In the genomic region with DNA sequence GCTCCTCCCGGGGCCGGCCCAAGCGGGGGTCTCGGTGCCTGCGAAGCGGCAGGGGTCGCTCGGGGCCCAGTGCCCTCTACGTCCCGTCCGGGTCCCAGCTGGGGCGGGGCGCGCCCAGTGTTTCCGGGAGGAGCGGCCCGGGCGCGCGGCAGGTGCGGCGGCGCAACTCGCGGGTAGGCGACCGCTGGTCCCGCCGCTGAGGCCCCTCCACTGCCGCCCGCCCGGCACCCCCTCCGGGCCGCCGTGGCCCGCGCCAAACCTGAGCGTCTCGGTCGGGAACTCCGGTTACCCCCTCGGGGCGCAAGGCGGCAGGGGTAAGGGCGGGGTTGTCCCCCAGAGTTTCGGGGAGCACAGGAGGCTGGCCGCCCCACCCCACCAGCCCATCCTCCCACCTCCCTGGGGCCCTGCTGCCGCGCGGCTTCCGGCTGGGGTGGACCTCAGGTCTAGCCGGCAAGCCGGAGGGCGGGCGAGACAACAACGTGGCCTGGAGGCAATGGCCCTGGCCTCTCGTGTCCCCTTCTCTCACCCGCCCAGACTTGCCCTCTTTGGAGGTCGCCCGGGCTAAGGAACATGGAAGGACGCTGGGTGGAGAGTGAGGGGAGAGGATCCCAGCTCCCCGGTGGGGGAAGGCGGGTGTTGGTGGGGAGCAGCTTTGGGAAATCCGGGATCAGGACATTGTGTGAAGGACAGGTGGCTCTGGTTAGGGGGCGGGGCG, we compare ENCODE assay signal across 1 cellular context.
TF ChIP-seq lines count a peak whose summit lies in the region.

No MANE protein-coding gene starts in this region.

TF ChIP-seq in WTC11, 78 proteins besides CTCF, POLR2A, EP300 and RAD21 (continued from another document and continues in another):
- TF ChIP-seq ZNF425 (CRISPR knock-in tag; conservative IDR thresholded peaks at IDR 0.05) (no peak), PRDM15 (CRISPR knock-in tag; IDR thresholded peaks at IDR 0.05) (peak; percentile 86), GRHL2 (CRISPR knock-in tag; IDR thresholded peaks at IDR 0.05; ENCODE audit: insufficient replicate concordance, severe bottlenecking) (no peak), ZBTB21 (CRISPR knock-in tag; IDR thresholded peaks at IDR 0.05; ENCODE audit: borderline replicate concordance) (peak; percentile 47; the same call in 1 of the 2 replicates), ZNF263 (CRISPR knock-in tag; IDR thresholded peaks at IDR 0.05; ENCODE audit: low read depth) (no peak), IRF2 (CRISPR knock-in tag; IDR thresholded peaks at IDR 0.05; ENCODE audit: borderline replicate concordance, low read depth) (no peak), JAZF1 (CRISPR knock-in tag; IDR thresholded peaks at IDR 0.05) (no peak), USF1 (CRISPR knock-in tag; IDR thresholded peaks at IDR 0.05) (no peak), NFE2L1 (CRISPR knock-in tag; IDR thresholded peaks at IDR 0.05) (no peak), ZNF219 (CRISPR knock-in tag; IDR thresholded peaks at IDR 0.05; ENCODE audit: borderline replicate concordance) (no peak), CBFB (CRISPR knock-in tag; IDR thresholded peaks at IDR 0.05; ENCODE audit: low read depth) (0 out of 2 replicates have a peak, but pooled peaks have one; percentile 26), FOXK1 (CRISPR knock-in tag; IDR thresholded peaks at IDR 0.05) (0 out of 2 replicates have a peak, but pooled peaks have one; percentile 56), SP1 (CRISPR knock-in tag; conservative IDR thresholded peaks at IDR 0.05) (peak; percentile 39), ELF4 (CRISPR knock-in tag; IDR thresholded peaks at IDR 0.05; ENCODE audit: low read depth) (no peak), CREB1 (CRISPR knock-in tag; IDR thresholded peaks at IDR 0.05) (no peak), EMX1 (CRISPR knock-in tag; IDR thresholded peaks at IDR 0.05) (no peak), ZBTB43 (CRISPR knock-in tag; IDR thresholded peaks at IDR 0.05) (no peak), RORB (CRISPR knock-in tag; IDR thresholded peaks at IDR 0.05) (no peak), CREM (CRISPR knock-in tag; IDR thresholded peaks at IDR 0.05) (no peak), MAX (CRISPR knock-in tag; IDR thresholded peaks at IDR 0.05) (peak; percentile 43; the same call in 1 of the 2 replicates), TP53 (CRISPR knock-in tag; IDR thresholded peaks at IDR 0.05) (peak; percentile 86; the same call in 1 of the 2 replicates), RELA (CRISPR knock-in tag; IDR thresholded peaks at IDR 0.05; ENCODE audit: borderline replicate concordance) (no peak; the same call in 1 of the 2 replicates), ESRRA (CRISPR knock-in tag; IDR thresholded peaks at IDR 0.05; ENCODE audit: borderline replicate concordance) (peak; percentile 23; the same call in 1 of the 2 replicates), KAT7 (CRISPR knock-in tag; IDR thresholded peaks at IDR 0.05; ENCODE audit: borderline replicate concordance) (no peak; the same call in 1 of the 2 replicates), ZNF512 (CRISPR knock-in tag; IDR thresholded peaks at IDR 0.05; ENCODE audit: borderline replicate concordance) (no peak), GABPB1 (CRISPR knock-in tag; IDR thresholded peaks at IDR 0.05) (0 out of 2 replicates have a peak, but pooled peaks have one; percentile 49), NR3C1 (CRISPR knock-in tag; conservative IDR thresholded peaks at IDR 0.05; ENCODE audit: low read depth) (no peak; the same call in 1 of the 2 replicates)
- TF ChIP-seq, protein P1, sequence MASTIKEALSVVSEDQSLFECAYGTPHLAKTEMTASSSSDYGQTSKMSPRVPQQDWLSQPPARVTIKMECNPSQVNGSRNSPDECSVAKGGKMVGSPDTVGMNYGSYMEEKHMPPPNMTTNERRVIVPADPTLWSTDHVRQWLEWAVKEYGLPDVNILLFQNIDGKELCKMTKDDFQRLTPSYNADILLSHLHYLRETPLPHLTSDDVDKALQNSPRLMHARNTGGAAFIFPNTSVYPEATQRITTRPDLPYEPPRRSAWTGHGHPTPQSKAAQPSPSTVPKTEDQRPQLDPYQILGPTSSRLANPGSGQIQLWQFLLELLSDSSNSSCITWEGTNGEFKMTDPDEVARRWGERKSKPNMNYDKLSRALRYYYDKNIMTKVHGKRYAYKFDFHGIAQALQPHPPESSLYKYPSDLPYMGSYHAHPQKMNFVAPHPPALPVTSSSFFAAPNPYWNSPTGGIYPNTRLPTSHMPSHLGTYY (CRISPR knock-in tag; IDR thresholded peaks at IDR 0.05), result no peak
- TF ChIP-seq, protein P2, sequence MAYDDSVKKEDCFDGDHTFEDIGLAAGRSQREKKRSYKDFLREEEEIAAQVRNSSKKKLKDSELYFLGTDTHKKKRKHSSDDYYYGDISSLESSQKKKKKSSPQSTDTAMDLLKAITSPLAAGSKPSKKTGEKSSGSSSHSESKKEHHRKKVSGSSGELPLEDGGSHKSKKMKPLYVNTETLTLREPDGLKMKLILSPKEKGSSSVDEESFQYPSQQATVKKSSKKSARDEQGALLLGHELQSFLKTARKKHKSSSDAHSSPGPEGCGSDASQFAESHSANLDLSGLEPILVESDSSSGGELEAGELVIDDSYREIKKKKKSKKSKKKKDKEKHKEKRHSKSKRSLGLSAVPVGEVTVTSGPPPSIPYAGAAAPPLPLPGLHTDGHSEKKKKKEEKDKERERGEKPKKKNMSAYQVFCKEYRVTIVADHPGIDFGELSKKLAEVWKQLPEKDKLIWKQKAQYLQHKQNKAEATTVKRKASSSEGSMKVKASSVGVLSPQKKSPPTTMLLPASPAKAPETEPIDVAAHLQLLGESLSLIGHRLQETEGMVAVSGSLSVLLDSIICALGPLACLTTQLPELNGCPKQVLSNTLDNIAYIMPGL (CRISPR knock-in tag; IDR thresholded peaks at IDR 0.05), result peak; percentile 48; the same call in 1 of the 2 replicates
- TF ChIP-seq, protein P3, sequence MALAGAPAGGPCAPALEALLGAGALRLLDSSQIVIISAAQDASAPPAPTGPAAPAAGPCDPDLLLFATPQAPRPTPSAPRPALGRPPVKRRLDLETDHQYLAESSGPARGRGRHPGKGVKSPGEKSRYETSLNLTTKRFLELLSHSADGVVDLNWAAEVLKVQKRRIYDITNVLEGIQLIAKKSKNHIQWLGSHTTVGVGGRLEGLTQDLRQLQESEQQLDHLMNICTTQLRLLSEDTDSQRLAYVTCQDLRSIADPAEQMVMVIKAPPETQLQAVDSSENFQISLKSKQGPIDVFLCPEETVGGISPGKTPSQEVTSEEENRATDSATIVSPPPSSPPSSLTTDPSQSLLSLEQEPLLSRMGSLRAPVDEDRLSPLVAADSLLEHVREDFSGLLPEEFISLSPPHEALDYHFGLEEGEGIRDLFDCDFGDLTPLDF (CRISPR knock-in tag; IDR thresholded peaks at IDR 0.05), result no peak
- TF ChIP-seq, protein P4, sequence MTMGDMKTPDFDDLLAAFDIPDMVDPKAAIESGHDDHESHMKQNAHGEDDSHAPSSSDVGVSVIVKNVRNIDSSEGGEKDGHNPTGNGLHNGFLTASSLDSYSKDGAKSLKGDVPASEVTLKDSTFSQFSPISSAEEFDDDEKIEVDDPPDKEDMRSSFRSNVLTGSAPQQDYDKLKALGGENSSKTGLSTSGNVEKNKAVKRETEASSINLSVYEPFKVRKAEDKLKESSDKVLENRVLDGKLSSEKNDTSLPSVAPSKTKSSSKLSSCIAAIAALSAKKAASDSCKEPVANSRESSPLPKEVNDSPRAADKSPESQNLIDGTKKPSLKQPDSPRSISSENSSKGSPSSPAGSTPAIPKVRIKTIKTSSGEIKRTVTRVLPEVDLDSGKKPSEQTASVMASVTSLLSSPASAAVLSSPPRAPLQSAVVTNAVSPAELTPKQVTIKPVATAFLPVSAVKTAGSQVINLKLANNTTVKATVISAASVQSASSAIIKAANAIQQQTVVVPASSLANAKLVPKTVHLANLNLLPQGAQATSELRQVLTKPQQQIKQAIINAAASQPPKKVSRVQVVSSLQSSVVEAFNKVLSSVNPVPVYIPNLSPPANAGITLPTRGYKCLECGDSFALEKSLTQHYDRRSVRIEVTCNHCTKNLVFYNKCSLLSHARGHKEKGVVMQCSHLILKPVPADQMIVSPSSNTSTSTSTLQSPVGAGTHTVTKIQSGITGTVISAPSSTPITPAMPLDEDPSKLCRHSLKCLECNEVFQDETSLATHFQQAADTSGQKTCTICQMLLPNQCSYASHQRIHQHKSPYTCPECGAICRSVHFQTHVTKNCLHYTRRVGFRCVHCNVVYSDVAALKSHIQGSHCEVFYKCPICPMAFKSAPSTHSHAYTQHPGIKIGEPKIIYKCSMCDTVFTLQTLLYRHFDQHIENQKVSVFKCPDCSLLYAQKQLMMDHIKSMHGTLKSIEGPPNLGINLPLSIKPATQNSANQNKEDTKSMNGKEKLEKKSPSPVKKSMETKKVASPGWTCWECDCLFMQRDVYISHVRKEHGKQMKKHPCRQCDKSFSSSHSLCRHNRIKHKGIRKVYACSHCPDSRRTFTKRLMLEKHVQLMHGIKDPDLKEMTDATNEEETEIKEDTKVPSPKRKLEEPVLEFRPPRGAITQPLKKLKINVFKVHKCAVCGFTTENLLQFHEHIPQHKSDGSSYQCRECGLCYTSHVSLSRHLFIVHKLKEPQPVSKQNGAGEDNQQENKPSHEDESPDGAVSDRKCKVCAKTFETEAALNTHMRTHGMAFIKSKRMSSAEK (CRISPR knock-in tag; IDR thresholded peaks at IDR 0.05; ENCODE audit: borderline replicate concordance), result no peak
